Comparison of ENCODE assay signal across 17 cellular contexts in genomic region chr12:41972196-41972994, GRCh38.
"Had no signal": no experiment of that assay in that cellular context is flagged by ENCODE, and none has a peak within 500 bp of the region (broad histone marks: within the 10 kb centered on the region; RNA-seq: fewer than 3 reads in every experiment).

No MANE protein-coding gene starts in this region.

- DNase-seq: activated CD4-positive, alpha-beta T cell treated with anti-CD3 and anti-CD28 coated beads, Interleukin-2, amount 50 U/mL, for 48 hours; activated naive CD4-positive, alpha-beta T cell treated with anti-CD3 and anti-CD28 coated beads for 36 hours; activated naive CD8-positive, alpha-beta T cell treated with anti-CD3 and anti-CD28 coated beads, Interleukin-2, amount 50 U/mL, for 24 hours; activated T-cell treated with anti-CD3 and anti-CD28 coated beads, Interleukin-2, amount 50 U/mL, for 1 hour; dorsolateral prefrontal cortex; kidney glomerular epithelial cell; right cardiac atrium; stimulated activated CD4-positive, alpha-beta T cell treated with anti-CD3 and anti-CD28 coated beads, Interleukin-4, amount 100 ng/mL, for 24 hours; stimulated activated naive CD4-positive, alpha-beta T cell treated with Interleukin-2 at 50 U/mL for 16 hours; T-helper 17 cell; trophoblast cell; WERI-Rb-1 had no signal

- ATAC-seq: activated naive CD8-positive, alpha-beta T cell treated with anti-CD3 and anti-CD28 coated beads, Interleukin-2, amount 50 U/mL, for 24 hours; right cardiac atrium; T-helper 17 cell had no signal

- H3K4me3 ChIP-seq: ascending aorta, breast epithelium, dorsolateral prefrontal cortex, prostate gland, skin epidermis, suprapubic skin had no signal
